ENCODE assay signal across 16 cellular contexts in genomic region chr2:24986397-24986796, GRCh38. TPM values are rescaled to one million over a fixed set of nuclear protein-coding genes. Genes with fewer than 3 reads are reported as not detected.
DNase-seq lines count a peak whose midpoint lies in the region; ATAC-seq and TF ChIP-seq lines count a peak whose summit lies in the region.
"Had no signal": no experiment of that assay in that cellular context is flagged by ENCODE, and none has a peak within 500 bp of the region (broad histone marks: within the 10 kb centered on the region; RNA-seq: fewer than 3 reads in every experiment).

No MANE protein-coding gene starts in this region.

- ATAC-seq in CD4-positive, alpha-beta T cell (ENCODE audit: poor library complexity) = no peak

- DNase-seq in NCI-H1105 treated with DMSO at 0.1 percent for 48 hours (lab: John Stamatoyannopoulos, UW) (peak; percentile 10), left ventricle myocardium inferior (no peak)
- DNase-seq in activated naive CD8-positive, alpha-beta T cell treated with anti-CD3 and anti-CD28 coated beads for 36 hours = no peak
- no peak for DNase-seq in stimulated activated CD4-positive, alpha-beta T cell treated with anti-CD3 and anti-CD28 coated beads, Interleukin-2, amount 100 ng/mL, for 24 hours
- no peak for DNase-seq in CD4-positive, alpha-beta T cell
- DNase-seq: activated CD4-positive, CD25-positive, alpha-beta regulatory T cell treated with anti-CD3 and anti-CD28 coated beads, Interleukin-2, amount 50 U/mL, for 72 hours; DND-41; HCEC 1CT; mesenchymal stem cell; NCI-H146; NCI-H526 treated with DMSO at 0.1 percent for 48 hours; occipital lobe; T-helper 2 cell had no signal

- peaks cover 11% of the 10 kb centered on the region for H3K36me3 Mint-ChIP-seq in brain
- H3K36me3 Mint-ChIP-seq in activated naive CD8-positive, alpha-beta T cell treated with anti-CD3 and anti-CD28 coated beads for 36 hours = no peaks in the 10 kb centered on the region
- no peaks in the 10 kb centered on the region for H3K36me3 Mint-ChIP-seq in CD4-positive, alpha-beta T cell (ENCODE audit: low read depth)

- POLR2A ChIA-PET in CD4-positive, alpha-beta T cell (lab: Charles Lee) = no interaction called here

- intact Hi-C loops in left ventricle myocardium inferior (cut with micrococcal nuclease) = no loop called here
- intact Hi-C loops in CD4-positive, alpha-beta T cell (cut with DNase I, micrococcal nuclease) = no loop called here

- TF ChIP-seq CTCF in brain (conservative IDR thresholded peaks at IDR 0.05) (no peak), left ventricle myocardium inferior (IDR thresholded peaks at IDR 0.05; ENCODE audit: borderline replicate concordance) (no peak)
- TF ChIP-seq CTCF in CD4-positive, alpha-beta T cell (IDR thresholded peaks at IDR 0.05) = no peak

- peaks cover 3% of the 10 kb centered on the region for H3K27me3 Mint-ChIP-seq in brain
- no peaks in the 10 kb centered on the region for H3K27me3 Mint-ChIP-seq in activated naive CD8-positive, alpha-beta T cell treated with anti-CD3 and anti-CD28 coated beads for 36 hours
- peaks cover 2% of the 10 kb centered on the region for H3K27me3 Mint-ChIP-seq in CD4-positive, alpha-beta T cell

- H3K27ac ChIP-seq in left ventricle myocardium inferior (replicated peaks) (peak overlapping the region; percentile 87), rectal smooth muscle tissue (ENCODE audit: low read depth, low read length) (peak overlapping the region; percentile 77)
- H3K27ac ChIP-seq in CD4-positive, alpha-beta T cell (ENCODE audit: low read depth, low read length) = no peak overlapping the region
- H3K27ac ChIP-seq: RWPE1 had no signal

- H3K27ac Mint-ChIP-seq in brain = peak overlapping the region; percentile 8 to 95 (median 89)
- H3K27ac Mint-ChIP-seq in activated naive CD8-positive, alpha-beta T cell treated with anti-CD3 and anti-CD28 coated beads for 36 hours = no peak overlapping the region
- H3K27ac Mint-ChIP-seq in CD4-positive, alpha-beta T cell = no peak overlapping the region

- H3K4me1 Mint-ChIP-seq in brain = peaks cover 26% of the 10 kb centered on the region
- H3K4me1 Mint-ChIP-seq in activated naive CD8-positive, alpha-beta T cell treated with anti-CD3 and anti-CD28 coated beads for 36 hours = no peaks in the 10 kb centered on the region
- no peaks in the 10 kb centered on the region for H3K4me1 Mint-ChIP-seq in CD4-positive, alpha-beta T cell (ENCODE audit: low read depth)

- H3K4me1 ChIP-seq in left ventricle myocardium inferior (peaks cover 29% of the 10 kb centered on the region), rectal smooth muscle tissue (ENCODE audit: control insufficient read depth, insufficient read depth, low read length) (peaks cover 20% of the 10 kb centered on the region)

- no peaks in the 10 kb centered on the region for H3K27me3 ChIP-seq in left ventricle myocardium inferior (ENCODE audit: low read depth)
- H3K27me3 ChIP-seq in rectal smooth muscle tissue (ENCODE audit: control insufficient read depth, insufficient read depth, low read length) = no peaks in the 10 kb centered on the region
- no peaks in the 10 kb centered on the region for H3K27me3 ChIP-seq in CD4-positive, alpha-beta T cell (ENCODE audit: control insufficient read depth, insufficient read depth, low read length)

- no peak overlapping the region for H3K9ac ChIP-seq in rectal smooth muscle tissue (ENCODE audit: low read length)

- CTCF ChIA-PET in CD4-positive, alpha-beta T cell (lab: Charles Lee) = interaction anchor here (0.8 to 1.1 kb wide), 2 partner anchors 11 kb away, joined by 3 to 5 read pairs; no protein-coding TSS in a partner anchor

- H3K36me3 ChIP-seq in left ventricle myocardium inferior = no peaks in the 10 kb centered on the region
- no peaks in the 10 kb centered on the region for H3K36me3 ChIP-seq in rectal smooth muscle tissue (ENCODE audit: control insufficient read depth, insufficient read depth, low read length)

- peaks cover 0 to 11% (median 5%) of the 10 kb centered on the region in 5 experiments for H3K9me3 Mint-ChIP-seq in brain
- H3K9me3 Mint-ChIP-seq in activated naive CD8-positive, alpha-beta T cell treated with anti-CD3 and anti-CD28 coated beads for 36 hours = no peaks in the 10 kb centered on the region
- H3K9me3 Mint-ChIP-seq in CD4-positive, alpha-beta T cell = no peaks in the 10 kb centered on the region

- H3K4me3 Mint-ChIP-seq in brain = peak overlapping the region in 2 of 5 experiments; percentile 38 to 43
- H3K4me3 Mint-ChIP-seq in activated naive CD8-positive, alpha-beta T cell treated with anti-CD3 and anti-CD28 coated beads for 36 hours = no peak overlapping the region
- H3K4me3 Mint-ChIP-seq in CD4-positive, alpha-beta T cell = no peak overlapping the region

- H3K9me3 ChIP-seq in left ventricle myocardium inferior (replicated peaks) = no peaks in the 10 kb centered on the region
- H3K9me3 ChIP-seq in CD4-positive, alpha-beta T cell (ENCODE audit: control insufficient read depth, low read length) = no peaks in the 10 kb centered on the region

- H3K4me3 ChIP-seq in left ventricle myocardium inferior = no peak overlapping the region
- no peak overlapping the region for H3K4me3 ChIP-seq in rectal smooth muscle tissue (ENCODE audit: low read length)

RNA-seq across cellular contexts. Expression of gene DNAJC27, which starts 14.6 kb away (rescaled TPM):
- 4.0 TPM for polyA plus RNA-seq in brain (ENCODE audit: insufficient read depth, low read depth, low replicate concordance)
- 10.1 TPM for total RNA-seq in left ventricle myocardium inferior
- 1 to 10 TPM; 4.2 TPM for total RNA-seq in activated naive CD8-positive, alpha-beta T cell treated with anti-CD3 and anti-CD28 coated beads for 36 hours
- 10 to 100 TPM; 20.0 to 23.1 TPM for total RNA-seq in CD4-positive, alpha-beta T cell

RNA-seq across cellular contexts. Expression of gene EFR3B, which starts 55.5 kb away (rescaled TPM):
- polyA plus RNA-seq in brain (ENCODE audit: insufficient read depth, low read depth, low replicate concordance) = 23.8 TPM
- 8.7 TPM for total RNA-seq in left ventricle myocardium inferior
- total RNA-seq in activated naive CD8-positive, alpha-beta T cell treated with anti-CD3 and anti-CD28 coated beads for 36 hours = under 1 TPM; 0.06 to 0.08 TPM
- total RNA-seq in CD4-positive, alpha-beta T cell = under 1 TPM in 1 of 2 experiments, not detected in 1; 0.11 TPM

Comparison
In these comparisons a context has a peak if more than half of its experiments do, and no peak if none do; other contexts are left out.
1. H3K27ac Mint-ChIP-seq: peak in brain (5 of 5); none in activated naive CD8-positive, alpha-beta T cell treated with anti-CD3 and anti-CD28 coated beads for 36 hours (single experiment) and CD4-positive, alpha-beta T cell (single experiment).